In the genomic region with DNA sequence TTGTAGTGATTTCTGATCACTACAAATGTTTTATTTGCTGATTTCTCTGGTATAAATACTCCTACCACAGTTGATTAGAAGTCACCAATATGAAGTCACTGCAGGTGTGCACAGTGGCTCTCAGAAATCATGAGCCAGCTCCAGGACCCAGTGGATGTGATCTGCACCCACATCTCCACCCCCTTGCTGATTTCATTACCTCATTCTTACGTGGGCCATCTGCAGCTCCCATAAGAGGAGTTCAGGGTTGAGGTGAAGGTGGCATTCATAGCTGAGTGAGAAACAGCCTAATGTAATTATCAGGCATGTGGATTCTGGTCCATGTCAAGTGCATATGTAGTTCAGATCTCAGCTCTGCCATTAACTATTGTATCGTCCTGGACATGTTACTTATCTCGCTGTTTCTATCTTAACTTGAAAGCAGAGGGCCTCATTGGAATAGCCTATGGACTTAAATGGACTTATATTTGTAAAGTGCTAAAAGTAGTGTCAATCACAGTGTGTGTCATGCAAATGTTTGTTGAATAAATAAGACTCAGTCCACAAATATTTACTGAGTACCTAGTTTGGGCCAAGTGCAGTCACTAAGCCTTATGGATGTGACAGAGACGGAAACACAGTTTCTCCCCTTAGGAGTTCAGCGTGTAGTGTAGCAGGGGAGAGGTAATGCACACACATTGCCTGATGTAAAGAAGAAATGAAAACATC, we compare ENCODE assay signal across 21 cellular contexts. TPM values are rescaled to one million over a fixed set of nuclear protein-coding genes. Genes with fewer than 3 reads are reported as not detected.
A peak's percentile ranks its signal among the peaks of the same experiment; 100 is the strongest.
DNase-seq lines count a peak whose midpoint lies in the region; ATAC-seq and TF ChIP-seq lines count a peak whose summit lies in the region.
"Had no signal": no experiment of that assay in that cellular context is flagged by ENCODE, and none has a peak within 500 bp of the region (broad histone marks: within the 10 kb centered on the region; RNA-seq: fewer than 3 reads in every experiment).

No MANE protein-coding gene starts in this region.

- H3K27me3 ChIP-seq in BLaER1 treated with 17β-estradiol and CSF1 and Interleukin-3, amounts not matched to agents 10 nM and 100 nM, result no peaks in the 10 kb centered on the region
- H3K27me3 ChIP-seq in BE2C, result no peaks in the 10 kb centered on the region; the same call in 1 of the 2 replicates

- peak overlapping the region in 8 of 11 experiments; percentile 13 to 80 (median 64); a peak in 14 of 22 replicates for H3K4me2 ChIP-seq in BLaER1 treated with 17β-estradiol and CSF1 and Interleukin-3, amounts not matched to agents 10 nM and 100 nM

- H3K9me3 ChIP-seq in BLaER1 treated with 17β-estradiol and CSF1 and Interleukin-3, amounts not matched to agents 10 nM and 100 nM (replicated peaks in 1 of 11), result peaks cover 0 to 20% (median 6%) of the 10 kb centered on the region in 11 experiments; a peak in 17 of 22 replicates
- no peaks in the 10 kb centered on the region for H3K9me3 ChIP-seq in SK-N-MC (ENCODE audit: low read depth, low read length)
- H3K9me3 ChIP-seq in BE2C, result no peaks in the 10 kb centered on the region

- DNase-seq in DMS53 treated with DMSO at 0.1 percent for 48 hours (lab: John Stamatoyannopoulos, UW; ENCODE audit: unreplicated experiment) (peak; percentile 12), NCI-H510A treated with DMSO at 0.1 percent for 48 hours (lab: John Stamatoyannopoulos, UW) (peak; percentile 41), SK-N-MC (ENCODE audit: low read depth, low spot score) (no peak), BE2C (no peak), NCI-H1092 treated with DMSO at 0.1 percent for 48 hours (lab: John Stamatoyannopoulos, UW) (no peak)
- no peak for DNase-seq in stimulated activated naive CD8-positive, alpha-beta T cell treated with anti-CD3 and anti-CD28 coated beads, Interleukin-15, Interleukin-2, amounts not matched to agents 100 U/mL and 50 U/mL, for 24 hours
- no peak for DNase-seq in activated CD4-positive, CD25-positive, alpha-beta regulatory T cell treated with anti-CD3 and anti-CD28 coated beads, Interleukin-2, amount 50 U/mL, for 72 hours
- DNase-seq: AML-193, DMS79 treated with DMSO at 0.1 percent for 48 hours, H7, NCI-H1105, NCI-H1694 treated with DMSO at 0.1 percent for 48 hours, NCI-H2081 treated with DMSO at 0.1 percent for 48 hours, NCI-H2171 treated with DMSO at 0.1 percent for 48 hours, NCI-H446, NCI-H748 treated with DMSO at 0.1 percent for 48 hours, T-cell had no signal

- H3K9ac ChIP-seq in BLaER1 treated with 17β-estradiol and CSF1 and Interleukin-3, amounts not matched to agents 10 nM and 100 nM, result peak overlapping the region in 4 of 11 experiments; percentile 44 to 65 (median 56); a peak in 5 of 22 replicates
- no peak overlapping the region for H3K9ac ChIP-seq in SK-N-MC (ENCODE audit: insufficient read length)

- no peak overlapping the region for H3K4me3 ChIP-seq in BLaER1 treated with 17β-estradiol and CSF1 and Interleukin-3, amounts not matched to agents 10 nM and 100 nM
- H3K4me3 ChIP-seq in SK-N-MC (no peak overlapping the region), BE2C (ENCODE audit: low read depth, low read length) (no peak overlapping the region)
- H3K4me3 ChIP-seq: GM12878, K562 had no signal

- H3K36me3 ChIP-seq in BLaER1 treated with 17β-estradiol and CSF1 and Interleukin-3, amounts not matched to agents 10 nM and 100 nM, result peaks cover 0 to 2% (median 0%) of the 10 kb centered on the region in 11 experiments; a peak in 1 of 22 replicates
- no peaks in the 10 kb centered on the region for H3K36me3 ChIP-seq in SK-N-MC (ENCODE audit: insufficient read depth, low read length)
- no peaks in the 10 kb centered on the region for H3K36me3 ChIP-seq in BE2C

- H4K20me1 ChIP-seq in BLaER1 treated with 17β-estradiol and CSF1 and Interleukin-3, amounts not matched to agents 10 nM and 100 nM, result no peaks in the 10 kb centered on the region

- no peak for ATAC-seq in stimulated activated naive CD8-positive, alpha-beta T cell treated with anti-CD3 and anti-CD28 coated beads, Interleukin-15, Interleukin-2, amounts not matched to agents 100 U/mL and 50 U/mL, for 24 hours
- ATAC-seq: GM12878, K562, Right ventricle myocardium inferior, T-cell had no signal

- H3K27ac ChIP-seq in BLaER1 treated with 17β-estradiol and CSF1 and Interleukin-3, amounts not matched to agents 10 nM and 100 nM, result peak overlapping the region in 8 of 11 experiments; percentile 76 to 90 (median 86); a peak in 16 of 22 replicates
- peak overlapping the region; percentile 95 for H3K27ac ChIP-seq in SK-N-MC

- peaks cover 7 to 42% (median 35%) of the 10 kb centered on the region in 10 experiments; a peak in 19 of 20 replicates for H3K4me1 ChIP-seq in BLaER1 treated with 17β-estradiol and CSF1 and Interleukin-3, amounts not matched to agents 10 nM and 100 nM
- H3K4me1 ChIP-seq in BE2C, result no peaks in the 10 kb centered on the region

- no peak for TF ChIP-seq CTCF in BE2C (IDR thresholded peaks at IDR 0.05; ENCODE audit: low read depth, low read length)

RNA-seq across cellular contexts. Expression of gene ZKSCAN2, which starts 40.7 kb away (rescaled TPM):
- 6.1 TPM for polyA plus RNA-seq in BE2C (2012; ENCODE audit: insufficient read depth, insufficient read length, low read depth)

Comparison
In these comparisons a context has a peak if more than half of its experiments do, and no peak if none do; other contexts are left out.
1. DNase-seq: peak in DMS53 treated with DMSO at 0.1 percent for 48 hours (single experiment) and NCI-H510A treated with DMSO at 0.1 percent for 48 hours (single experiment); none in SK-N-MC (single experiment), stimulated activated naive CD8-positive, alpha-beta T cell treated with anti-CD3 and anti-CD28 coated beads, Interleukin-15, Interleukin-2, amounts not matched to agents 100 U/mL and 50 U/mL, for 24 hours (single experiment), activated CD4-positive, CD25-positive, alpha-beta regulatory T cell treated with anti-CD3 and anti-CD28 coated beads, Interleukin-2, amount 50 U/mL, for 72 hours (single experiment), BE2C (single experiment) and NCI-H1092 treated with DMSO at 0.1 percent for 48 hours (single experiment).